In the genomic region with DNA sequence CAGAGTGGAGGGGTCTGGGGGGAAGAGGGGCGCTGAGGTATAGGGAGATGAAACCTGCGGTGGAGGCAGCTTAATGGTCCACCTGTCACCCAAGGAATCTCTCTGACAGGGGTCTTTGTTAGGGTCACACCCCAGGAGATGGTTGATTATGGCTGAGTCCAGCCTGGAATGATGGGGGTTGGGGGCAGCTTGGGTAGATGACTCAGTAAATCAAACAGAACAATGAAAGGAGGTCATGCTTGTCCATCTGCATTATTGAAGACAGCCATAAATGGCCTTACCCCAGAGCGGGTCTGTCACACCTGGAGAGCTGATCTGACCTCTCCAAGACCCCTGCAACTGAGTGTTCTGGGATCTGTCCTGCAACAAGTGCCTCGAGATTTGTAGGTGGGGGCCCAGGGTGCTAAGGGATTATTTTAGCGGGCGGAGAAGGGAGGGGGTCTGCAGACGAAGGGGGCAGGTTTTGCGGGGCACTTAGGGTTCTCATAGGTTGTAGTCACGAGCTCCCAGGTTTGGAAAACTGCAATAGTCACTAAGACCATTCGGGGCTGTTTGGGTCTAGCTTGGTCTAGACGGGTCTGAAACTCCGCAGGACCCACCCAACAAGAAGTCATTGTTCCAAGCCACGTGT, we compare ENCODE assay signal across 11 cellular contexts. TPM values are rescaled to one million over a fixed set of nuclear protein-coding genes. Genes with fewer than 3 reads are reported as not detected.
DNase-seq lines count a peak whose midpoint lies in the region; ATAC-seq and TF ChIP-seq lines count a peak whose summit lies in the region.
"Had no signal": no experiment of that assay in that cellular context is flagged by ENCODE, and none has a peak within 500 bp of the region (broad histone marks: within the 10 kb centered on the region; RNA-seq: fewer than 3 reads in every experiment).

No MANE protein-coding gene starts in this region.

- POLR2A ChIA-PET in CD8-positive, alpha-beta T cell (lab: Charles Lee): no interaction called here
- POLR2A ChIA-PET in OCI-LY7 (lab: Charles Lee): interaction anchor here (0.5 kb wide), 1 partner anchor 10 kb away, joined by 4 read pairs; no protein-coding TSS in a partner anchor

- no peak overlapping the region for H3K27ac ChIP-seq in CD8-positive, alpha-beta T cell (ENCODE audit: low read depth, low read length)
- no peak overlapping the region for H3K27ac ChIP-seq in duodenal mucosa (ENCODE audit: low read depth, low read length)
- no peak overlapping the region for H3K27ac ChIP-seq in OCI-LY7 (ENCODE audit: low read depth, low read length, poor library complexity, severe bottlenecking)

- no peaks in the 10 kb centered on the region for H3K9me3 Mint-ChIP-seq in CD8-positive, alpha-beta T cell
- no peaks in the 10 kb centered on the region for H3K9me3 Mint-ChIP-seq in neural crest cell

- H3K36me3 Mint-ChIP-seq in CD8-positive, alpha-beta T cell: no peaks in the 10 kb centered on the region
- peaks cover 5% of the 10 kb centered on the region for H3K36me3 Mint-ChIP-seq in neural crest cell (ENCODE audit: low read depth)

- no TSS peak for BruUV-seq in OCI-LY7 (replicated peaks; lab: Mats Ljungman, UMichigan)

- CTCF ChIA-PET in CD8-positive, alpha-beta T cell (lab: Charles Lee): no interaction called here
- CTCF ChIA-PET in OCI-LY7 (lab: Charles Lee; ENCODE audit: unreplicated experiment): no interaction called here

- H3K36me3 ChIP-seq in CD8-positive, alpha-beta T cell (ENCODE audit: insufficient read depth, low read length): no peaks in the 10 kb centered on the region
- H3K36me3 ChIP-seq in duodenal mucosa (ENCODE audit: control insufficient read depth in 1 of 2, insufficient read depth in 2 of 2, low read length in 2 of 2): no peaks in the 10 kb centered on the region
- no peaks in the 10 kb centered on the region for H3K36me3 ChIP-seq in OCI-LY7 (ENCODE audit: insufficient read depth, low read length)

- no peak overlapping the region for H2AFZ ChIP-seq in OCI-LY7 (ENCODE audit: low read length)

- peak overlapping the region; percentile 83 for H3K4me3 Mint-ChIP-seq in CD8-positive, alpha-beta T cell
- H3K4me3 Mint-ChIP-seq in neural crest cell: peak overlapping the region; percentile 97

- intact Hi-C loops in CD8-positive, alpha-beta T cell (cut with DNase I, micrococcal nuclease): no loop called here
- intact Hi-C loops in OCI-LY7 (cut with micrococcal nuclease; ENCODE audit: unreplicated experiment): no loop called here

- peak overlapping the region in 1 of 2 donors; percentile 47 for H3K9ac ChIP-seq in duodenal mucosa (ENCODE audit: low read depth in 1 of 2, low read length in 2 of 2)

- ATAC-seq in CD8-positive, alpha-beta T cell: no peak

- peaks cover 49% of the 10 kb centered on the region for H3K27me3 Mint-ChIP-seq in CD8-positive, alpha-beta T cell (ENCODE audit: low read depth)
- H3K27me3 Mint-ChIP-seq in neural crest cell (ENCODE audit: low read depth): peaks cover 2% of the 10 kb centered on the region

- no peaks in the 10 kb centered on the region for H3K9me3 ChIP-seq in CD8-positive, alpha-beta T cell (ENCODE audit: low read length)
- H3K9me3 ChIP-seq in duodenal mucosa (ENCODE audit: control insufficient read depth in 1 of 2, low read length in 2 of 2) (no peaks in the 10 kb centered on the region), OCI-LY7 (ENCODE audit: low read length) (no peaks in the 10 kb centered on the region)

- no peak overlapping the region for H3K27ac Mint-ChIP-seq in CD8-positive, alpha-beta T cell
- peak overlapping the region; percentile 98 for H3K27ac Mint-ChIP-seq in neural crest cell (ENCODE audit: unreplicated experiment)

- H3K79me2 ChIP-seq in OCI-LY7 (ENCODE audit: insufficient read depth, low read depth, low read length): no peaks in the 10 kb centered on the region

- no peak for TF ChIP-seq CTCF in CD8-positive, alpha-beta T cell (IDR thresholded peaks at IDR 0.05)
- TF ChIP-seq CTCF in neural crest cell (conservative IDR thresholded peaks at IDR 0.05) (no peak), OCI-LY7 (conservative IDR thresholded peaks at IDR 0.05; ENCODE audit: low read length) (no peak)

- no peaks in the 10 kb centered on the region for H4K20me1 ChIP-seq in OCI-LY7 (ENCODE audit: insufficient read depth, low read length)

- H3K4me1 Mint-ChIP-seq in CD8-positive, alpha-beta T cell (ENCODE audit: low read depth): peaks cover 30% of the 10 kb centered on the region
- peaks cover 52% of the 10 kb centered on the region for H3K4me1 Mint-ChIP-seq in neural crest cell

- H3K4me2 ChIP-seq in OCI-LY7 (ENCODE audit: low read length): no peak overlapping the region

- no peaks in the 10 kb centered on the region for H3K9me2 ChIP-seq in OCI-LY7 (ENCODE audit: insufficient read depth, low read length)

- peaks cover 14% of the 10 kb centered on the region for H3K27me3 ChIP-seq in CD8-positive, alpha-beta T cell (ENCODE audit: insufficient read depth, low read length)
- peaks cover 8 to 15% of the 10 kb centered on the region in 2 donors for H3K27me3 ChIP-seq in duodenal mucosa (ENCODE audit: control insufficient read depth in 1 of 2, insufficient read depth in 2 of 2, low read length in 2 of 2)

- no peak for DNase-seq in CD8-positive, alpha-beta T cell
- DNase-seq in Jurkat, Clone E6-1 (ENCODE audit: low read depth, low spot score): no peak
- DNase-seq in neural crest cell (ENCODE audit: low read depth, low spot score) (peak; percentile 9), NK-92 (lab: John Stamatoyannopoulos, UW; ENCODE audit: unreplicated experiment) (no peak), OCI-LY7 (ENCODE audit: low spot score) (no peak), erythroblast (lab: John Stamatoyannopoulos, UW) (no peak)
- DNase-seq in stimulated activated CD8-positive, alpha-beta memory T cell treated with anti-CD3 and anti-CD28 coated beads, Interleukin-4, amount 100 ng/mL, for 48 hours: no peak
- DNase-seq: cerebellar nuclear complex, midbrain, T1000 had no signal

- TF ChIP-seq POLR2A in erythroblast (IDR thresholded peaks at IDR 0.05; ENCODE audit: low read length): no peak

- no peak overlapping the region for H3K4me3 ChIP-seq in CD8-positive, alpha-beta T cell (ENCODE audit: low read depth, low read length)
- peak overlapping the region; percentile 56 for H3K4me3 ChIP-seq in Jurkat, Clone E6-1 (ENCODE audit: low read length)
- peak overlapping the region; percentile 50 to 58 for H3K4me3 ChIP-seq in duodenal mucosa (ENCODE audit: low read depth in 1 of 2, low read length in 2 of 2)
- H3K4me3 ChIP-seq in OCI-LY7 (ENCODE audit: low read depth, low read length, poor library complexity, severe bottlenecking): no peak overlapping the region

- peaks cover 17% of the 10 kb centered on the region for H3K4me1 ChIP-seq in CD8-positive, alpha-beta T cell (ENCODE audit: insufficient read depth, low read length)
- H3K4me1 ChIP-seq in duodenal mucosa (ENCODE audit: control insufficient read depth in 1 of 2, insufficient read depth in 2 of 2, low read length in 2 of 2) (peaks cover 18 to 22% of the 10 kb centered on the region in 2 donors), OCI-LY7 (ENCODE audit: insufficient read depth, low read length, poor library complexity, severe bottlenecking) (no peaks in the 10 kb centered on the region)

RNA-seq across cellular contexts. Expression of a gene that starts 0.8 kb away (rescaled TPM):
- under 1 TPM; 0.22 to 0.73 TPM for total RNA-seq in CD8-positive, alpha-beta T cell
- polyA plus RNA-seq in Jurkat, Clone E6-1 (2012; ENCODE audit: insufficient read depth, insufficient read length): 229 TPM
- 365 and 366 TPM in 2 replicates for total RNA-seq in neural crest cell
- total RNA-seq in OCI-LY7 (2014; rRNA removed; shearing (Covaris generic)): 0.66 and 0.75 TPM in 2 replicates
- total RNA-seq in OCI-LY7 (2022): 0.81 TPM in 1 of 2 replicates, not detected in the other

Comparison
In these comparisons a context has a peak if more than half of its experiments do, and no peak if none do; other contexts are left out.
1. H3K4me3 ChIP-seq: peak in Jurkat, Clone E6-1 (single experiment) and duodenal mucosa (2 of 2); none in CD8-positive, alpha-beta T cell (single experiment) and OCI-LY7 (single experiment).
2. RNA of a gene that starts 0.8 kb away (total RNA-seq): 365 to 366 TPM in neural crest cell; 0.22 to 0.73 TPM in CD8-positive, alpha-beta T cell and 0.66 to 0.81 TPM in OCI-LY7; every median in the first group is over 100 times any median in the second.